Comparison of ENCODE assay signal across 9 cellular contexts in the genomic region with DNA sequence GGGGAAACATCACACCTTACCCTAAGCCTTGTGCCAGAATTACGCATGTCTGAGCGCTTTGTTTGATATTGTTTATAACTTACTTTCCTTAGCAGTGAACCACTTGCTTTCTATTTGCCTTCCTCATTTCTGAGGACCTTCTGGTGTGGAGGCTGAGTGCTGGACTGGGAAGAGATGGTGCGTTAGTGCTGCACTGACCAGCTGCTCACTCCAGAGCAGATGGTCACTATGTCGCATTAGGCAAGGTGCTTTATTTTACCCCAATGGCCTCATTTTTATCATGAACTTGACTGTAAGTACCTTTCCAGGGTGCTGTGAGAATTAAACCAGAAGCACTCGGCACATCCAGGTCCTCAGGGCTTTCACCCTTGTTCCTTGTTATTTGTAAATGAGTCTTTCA.
"Had no signal": no experiment of that assay in that cellular context is flagged by ENCODE, and none has a peak within 500 bp of the region (broad histone marks: within the 10 kb centered on the region; RNA-seq: fewer than 3 reads in every experiment).

No MANE protein-coding gene starts in this region.

- H2AFZ ChIP-seq: GM23248 had no signal

- H3K9me3 Mint-ChIP-seq: HFFc6 had no signal

- FAIRE-seq: HTR-8/SVneo, K562 had no signal

- DNase-seq: GM23248, H7, HFFc6, IMR-90, KG1 had no signal

- H3K9ac ChIP-seq: GM23248 had no signal

- H3K4me3 ChIP-seq: GM23248, HAP-1, K562 had no signal

- ATAC-seq: HCT116, K562 had no signal

- H3K36me3 ChIP-seq: HAP-1 had no signal

- H3K4me1 ChIP-seq: HAP-1 had no signal

- H3K27ac Mint-ChIP-seq: HFFc6 had no signal

- H3K4me3 Mint-ChIP-seq: HFFc6 had no signal

- H3K27ac ChIP-seq: GM23248 had no signal

- H3K9me3 ChIP-seq: HAP-1 had no signal
